4 cellular contexts compared by ENCODE assay signal in the genomic region with DNA sequence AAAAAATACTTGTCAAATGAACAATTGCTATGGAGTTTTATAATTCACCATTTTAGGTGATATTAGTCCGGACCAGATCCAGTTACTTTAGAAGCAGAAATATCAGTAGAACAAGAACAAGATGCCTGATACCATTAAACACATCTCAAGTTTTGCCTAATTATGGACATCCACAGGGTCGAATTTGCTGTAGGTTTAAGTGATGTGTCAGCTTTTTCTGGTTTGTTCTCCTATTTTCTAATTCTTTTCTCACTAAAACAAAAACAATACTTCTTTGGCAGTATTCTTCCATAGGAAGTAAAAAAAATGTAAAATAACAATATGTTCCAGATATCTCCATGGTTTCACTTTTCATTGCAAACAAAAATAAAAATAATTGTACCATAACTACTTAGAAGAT.
TF ChIP-seq lines count a peak whose summit lies in the region.

No MANE protein-coding gene starts in this region.

TF ChIP-seq in A549, 52 proteins besides CTCF, POLR2A, EP300 and RAD21:
- TF ChIP-seq HOXA7 (CRISPR knock-in tag; IDR thresholded peaks at IDR 0.05) (no peak), MAFK (IDR thresholded peaks at IDR 0.05; ENCODE audit: partially characterized antibody) (peak; percentile 73), MAZ (IDR thresholded peaks at IDR 0.05; ENCODE audit: borderline replicate concordance, low read depth, low read length) (no peak)

TF ChIP-seq in IMR-90, 13 proteins besides CTCF, POLR2A, EP300 and RAD21:
- TF ChIP-seq, protein P1, sequence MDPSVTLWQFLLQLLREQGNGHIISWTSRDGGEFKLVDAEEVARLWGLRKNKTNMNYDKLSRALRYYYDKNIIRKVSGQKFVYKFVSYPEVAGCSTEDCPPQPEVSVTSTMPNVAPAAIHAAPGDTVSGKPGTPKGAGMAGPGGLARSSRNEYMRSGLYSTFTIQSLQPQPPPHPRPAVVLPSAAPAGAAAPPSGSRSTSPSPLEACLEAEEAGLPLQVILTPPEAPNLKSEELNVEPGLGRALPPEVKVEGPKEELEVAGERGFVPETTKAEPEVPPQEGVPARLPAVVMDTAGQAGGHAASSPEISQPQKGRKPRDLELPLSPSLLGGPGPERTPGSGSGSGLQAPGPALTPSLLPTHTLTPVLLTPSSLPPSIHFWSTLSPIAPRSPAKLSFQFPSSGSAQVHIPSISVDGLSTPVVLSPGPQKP (IDR thresholded peaks at IDR 0.05; ENCODE audit: borderline replicate concordance, low read depth, low read length): no peak
- TF ChIP-seq NFE2L2 (IDR thresholded peaks at IDR 0.05; ENCODE audit: low read depth, low read length) (no peak), MAFK (IDR thresholded peaks at IDR 0.05; ENCODE audit: low read depth, low read length) (peak; percentile 85), BHLHE40 (IDR thresholded peaks at IDR 0.05; ENCODE audit: low read depth, low read length) (no peak), CHD1 (IDR thresholded peaks at IDR 0.05; ENCODE audit: low read depth, low read length) (no peak), SMC3 (IDR thresholded peaks at IDR 0.05; ENCODE audit: low read depth, low read length) (no peak), CEBPB (IDR thresholded peaks at IDR 0.05; ENCODE audit: low read depth, low read length) (no peak), RCOR1 (IDR thresholded peaks at IDR 0.05; ENCODE audit: insufficient replicate concordance, low read length) (no peak)

TF ChIP-seq in K562, 482 proteins besides CTCF, POLR2A, EP300 and RAD21:
- TF ChIP-seq ZNF12 (CRISPR knock-in tag; IDR thresholded peaks at IDR 0.05) (no peak), ZNF316 (IDR thresholded peaks at IDR 0.05) (peak; percentile 70), MAFK (IDR thresholded peaks at IDR 0.05; ENCODE audit: low read length) (peak; percentile 52; the same call in 1 of the 2 replicates), IRF9 (tag; IDR thresholded peaks at IDR 0.05) (no peak), PTBP1 (IDR thresholded peaks at IDR 0.05; ENCODE audit: low read depth, low read length) (no peak), BHLHE40 (IDR thresholded peaks at IDR 0.05; ENCODE audit: low read length) (no peak), ZNF140 (CRISPR knock-in tag; IDR thresholded peaks at IDR 0.05) (no peak), ESRRA (IDR thresholded peaks at IDR 0.05; ENCODE audit: borderline replicate concordance, low read depth) (no peak), TAF7 (tag; IDR thresholded peaks at IDR 0.05) (no peak), CCAR2 (IDR thresholded peaks at IDR 0.05; ENCODE audit: low read depth, low read length) (no peak), C11orf30 (IDR thresholded peaks at IDR 0.05; ENCODE audit: low read depth) (peak; percentile 46; the same call in 1 of the 2 replicates), PHF8 (IDR thresholded peaks at IDR 0.05; ENCODE audit: borderline replicate concordance, low read length) (no peak), CBX2 (IDR thresholded peaks at IDR 0.05; ENCODE audit: insufficient read depth, low read length, poor library complexity, severe bottlenecking) (no peak), MAFF (IDR thresholded peaks at IDR 0.05; ENCODE audit: low read length) (peak; percentile 51), MNT (conservative IDR thresholded peaks at IDR 0.05) (no peak), RBM39 (optimal IDR thresholded peaks at IDR 0.05; ENCODE audit: low read depth, low read length) (no peak), ZNF583 (CRISPR knock-in tag; IDR thresholded peaks at IDR 0.05) (no peak), HNRNPK (IDR thresholded peaks at IDR 0.05; ENCODE audit: low read depth, low read length, poor library complexity, severe bottlenecking) (no peak), ZNF780A (CRISPR knock-in tag; IDR thresholded peaks at IDR 0.05) (no peak), MAFG (tag; conservative IDR thresholded peaks at IDR 0.05) (peak; percentile 37; the same call in 1 of the 2 replicates), CHD4 (IDR thresholded peaks at IDR 0.05; ENCODE audit: insufficient read depth, insufficient replicate concordance, low read depth, low read length, poor library complexity, severe bottlenecking) (no peak)
- TF ChIP-seq, protein P2, sequence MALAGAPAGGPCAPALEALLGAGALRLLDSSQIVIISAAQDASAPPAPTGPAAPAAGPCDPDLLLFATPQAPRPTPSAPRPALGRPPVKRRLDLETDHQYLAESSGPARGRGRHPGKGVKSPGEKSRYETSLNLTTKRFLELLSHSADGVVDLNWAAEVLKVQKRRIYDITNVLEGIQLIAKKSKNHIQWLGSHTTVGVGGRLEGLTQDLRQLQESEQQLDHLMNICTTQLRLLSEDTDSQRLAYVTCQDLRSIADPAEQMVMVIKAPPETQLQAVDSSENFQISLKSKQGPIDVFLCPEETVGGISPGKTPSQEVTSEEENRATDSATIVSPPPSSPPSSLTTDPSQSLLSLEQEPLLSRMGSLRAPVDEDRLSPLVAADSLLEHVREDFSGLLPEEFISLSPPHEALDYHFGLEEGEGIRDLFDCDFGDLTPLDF (CRISPR knock-in tag; IDR thresholded peaks at IDR 0.05): no peak
TF ChIP-seq in K562: peak in this region for 5.

TF ChIP-seq in endothelial cell of umbilical vein, 7 proteins besides CTCF, POLR2A, EP300 and RAD21:
- TF ChIP-seq MYC (IDR thresholded peaks at IDR 0.05; ENCODE audit: low read depth, low read length) (no peak), EZH2 (IDR thresholded peaks at IDR 0.05; ENCODE audit: borderline replicate concordance, low read depth, low read length, severe bottlenecking) (no peak)
